Comparison of ENCODE assay signal across 27 cellular contexts in the genomic region with DNA sequence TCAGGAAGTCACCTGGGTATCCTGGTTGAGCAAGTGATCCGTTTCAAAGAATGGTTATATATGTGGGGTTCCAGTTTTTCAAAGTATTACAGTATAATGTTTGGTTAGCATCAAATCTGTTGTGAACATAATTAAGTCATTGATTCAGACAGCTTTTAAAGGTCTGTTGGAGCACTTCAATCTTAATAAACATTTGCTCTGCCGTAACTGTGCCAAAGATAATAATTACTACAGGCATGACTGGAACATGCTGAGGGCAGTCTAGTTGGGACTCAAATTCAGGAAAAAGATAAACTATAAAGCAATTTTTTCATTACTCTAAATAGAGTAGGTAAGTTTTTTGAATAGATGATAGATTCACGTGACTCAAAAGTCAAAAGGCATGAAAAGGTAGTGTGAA. TPM values are rescaled to one million over a fixed set of nuclear protein-coding genes. Genes with fewer than 3 reads are reported as not detected.
DNase-seq lines count a peak whose midpoint lies in the region; ATAC-seq and TF ChIP-seq lines count a peak whose summit lies in the region.
"Had no signal": no experiment of that assay in that cellular context is flagged by ENCODE, and none has a peak within 500 bp of the region (broad histone marks: within the 10 kb centered on the region; RNA-seq: fewer than 3 reads in every experiment).

No MANE protein-coding gene starts in this region.

- no peak for DNase-seq in activated CD4-positive, alpha-beta T cell treated with anti-CD3 and anti-CD28 coated beads for 36 hours
- no peak for DNase-seq in activated CD4-positive, alpha-beta T cell treated with anti-CD3 and anti-CD28 coated beads, Interleukin-2, amount 50 U/mL, for 4 hours
- DNase-seq in effector memory CD8-positive, alpha-beta T cell = no peak
- no peak for DNase-seq in stimulated activated effector memory CD8-positive, alpha-beta T cell treated with anti-CD3 and anti-CD28 coated beads, Interleukin-12 subunit alpha, Interleukin-12 subunit beta, amount 100 ng/mL, for 72 hours (ENCODE audit: low spot score in 2 of 2)
- DNase-seq in adrenal gland = no peak
- no peak for DNase-seq in stimulated activated naive CD8-positive, alpha-beta T cell treated with anti-CD3 and anti-CD28 coated beads, Interleukin-15, Interleukin-2, amounts not matched to agents 100 U/mL and 50 U/mL, for 24 hours
- DNase-seq: AML-193, DMS53, GDM1, MM.1S, NCI-H1048, NCI-H1417 treated with DMSO at 0.1 percent for 48 hours, NCI-H187, NCI-H2107, NCI-H446 treated with DMSO at 0.1 percent for 48 hours, NCI-H69, SHP77 treated with DMSO at 0.1 percent for 48 hours, SK-N-SH had no signal

- CTCF ChIA-PET in activated CD4-positive, alpha-beta T cell treated with anti-CD3 and anti-CD28 coated beads for 36 hours (lab: Charles Lee) = interaction anchor here (1.5 kb wide), 1 partner anchor 11 kb away, joined by 5 read pairs; no protein-coding TSS in a partner anchor

- no peak overlapping the region for H3K27ac ChIP-seq in adrenal gland
- H3K27ac ChIP-seq: RWPE1 had no signal

- peaks cover 22% of the 10 kb centered on the region for H3K4me1 Mint-ChIP-seq in activated CD4-positive, alpha-beta T cell treated with anti-CD3 and anti-CD28 coated beads for 36 hours
- peaks cover 6 to 18% (median 16%) of the 10 kb centered on the region in 3 donors for H3K4me1 Mint-ChIP-seq in IgD-negative memory B cell
- peaks cover 13 to 18% of the 10 kb centered on the region in 2 donors for H3K4me1 Mint-ChIP-seq in effector memory CD8-positive, alpha-beta T cell (ENCODE audit: low read depth in 2 of 2)
- peaks cover 9% of the 10 kb centered on the region for H3K4me1 Mint-ChIP-seq in stimulated activated effector memory CD8-positive, alpha-beta T cell treated with anti-CD3 and anti-CD28 coated beads, Interleukin-12 subunit alpha, Interleukin-12 subunit beta, amount 100 ng/mL, for 72 hours

- peaks cover 82% of the 10 kb centered on the region for H3K36me3 Mint-ChIP-seq in activated CD4-positive, alpha-beta T cell treated with anti-CD3 and anti-CD28 coated beads for 36 hours (ENCODE audit: low read depth)
- H3K36me3 Mint-ChIP-seq in IgD-negative memory B cell = peaks cover 6% of the 10 kb centered on the region
- peaks cover 97% of the 10 kb centered on the region for H3K36me3 Mint-ChIP-seq in effector memory CD8-positive, alpha-beta T cell (ENCODE audit: insufficient read depth)
- H3K36me3 Mint-ChIP-seq in stimulated activated effector memory CD8-positive, alpha-beta T cell treated with anti-CD3 and anti-CD28 coated beads, Interleukin-12 subunit alpha, Interleukin-12 subunit beta, amount 100 ng/mL, for 72 hours = peaks cover 100% of the 10 kb centered on the region

- H3K4me3 Mint-ChIP-seq in activated CD4-positive, alpha-beta T cell treated with anti-CD3 and anti-CD28 coated beads for 36 hours = no peak overlapping the region
- no peak overlapping the region for H3K4me3 Mint-ChIP-seq in IgD-negative memory B cell
- H3K4me3 Mint-ChIP-seq in effector memory CD8-positive, alpha-beta T cell = no peak overlapping the region
- H3K4me3 Mint-ChIP-seq in stimulated activated effector memory CD8-positive, alpha-beta T cell treated with anti-CD3 and anti-CD28 coated beads, Interleukin-12 subunit alpha, Interleukin-12 subunit beta, amount 100 ng/mL, for 72 hours = no peak overlapping the region
- H3K4me3 Mint-ChIP-seq: CD14-positive monocyte had no signal

- no peak overlapping the region for H3K4me3 ChIP-seq in adrenal gland
- H3K4me3 ChIP-seq: K562 had no signal

- intact Hi-C loops in activated CD4-positive, alpha-beta T cell treated with anti-CD3 and anti-CD28 coated beads for 36 hours (cut with DNase I, micrococcal nuclease) = no loop called here
- intact Hi-C loops in adrenal gland (cut with DNase I) = no loop called here

- H3K9me3 ChIP-seq in adrenal gland (replicated peaks in 1 of 3) = no peaks in the 10 kb centered on the region
- H3K9me3 ChIP-seq: SK-N-SH had no signal

- H3K4me1 ChIP-seq in adrenal gland (replicated peaks in 1 of 2) = peaks cover 25 to 39% of the 10 kb centered on the region in 2 donors

- no peaks in the 10 kb centered on the region for H3K9me3 Mint-ChIP-seq in activated CD4-positive, alpha-beta T cell treated with anti-CD3 and anti-CD28 coated beads for 36 hours (ENCODE audit: low read depth)
- H3K9me3 Mint-ChIP-seq in IgD-negative memory B cell = no peaks in the 10 kb centered on the region
- H3K9me3 Mint-ChIP-seq in effector memory CD8-positive, alpha-beta T cell = no peaks in the 10 kb centered on the region
- H3K9me3 Mint-ChIP-seq in stimulated activated effector memory CD8-positive, alpha-beta T cell treated with anti-CD3 and anti-CD28 coated beads, Interleukin-12 subunit alpha, Interleukin-12 subunit beta, amount 100 ng/mL, for 72 hours = no peaks in the 10 kb centered on the region
- H3K9me3 Mint-ChIP-seq: CD14-positive monocyte had no signal

- no peak for TF ChIP-seq POLR2A in adrenal gland (IDR thresholded peaks at IDR 0.05)

- 84 to 94% (median 88%) methylated on average over 3 of the region's 3 CpGs for WGBS in adrenal gland, 4 donors

- TF ChIP-seq CTCF in adrenal gland (IDR thresholded peaks at IDR 0.05) = no peak

- H3K27me3 ChIP-seq in adrenal gland = no peaks in the 10 kb centered on the region

- H3K27me3 Mint-ChIP-seq in activated CD4-positive, alpha-beta T cell treated with anti-CD3 and anti-CD28 coated beads for 36 hours = no peaks in the 10 kb centered on the region
- H3K27me3 Mint-ChIP-seq in IgD-negative memory B cell = no peaks in the 10 kb centered on the region
- H3K27me3 Mint-ChIP-seq in effector memory CD8-positive, alpha-beta T cell = no peaks in the 10 kb centered on the region

- POLR2A ChIA-PET in activated CD4-positive, alpha-beta T cell treated with anti-CD3 and anti-CD28 coated beads for 36 hours (lab: Charles Lee) = no interaction called here

- H3K36me3 ChIP-seq in adrenal gland (replicated peaks in 1 of 2) = peaks cover 0 to 97% of the 10 kb centered on the region in 2 donors

- no peak for ATAC-seq in activated CD4-positive, alpha-beta T cell treated with anti-CD3 and anti-CD28 coated beads for 36 hours
- no peak for ATAC-seq in effector memory CD8-positive, alpha-beta T cell (replicated peaks)
- ATAC-seq in stimulated activated effector memory CD8-positive, alpha-beta T cell treated with anti-CD3 and anti-CD28 coated beads, Interleukin-12 subunit alpha, Interleukin-12 subunit beta, amount 100 ng/mL, for 72 hours = no peak
- no peak for ATAC-seq in GM19467 (IDR thresholded peaks at IDR 0.05; ENCODE audit: unreplicated experiment)
- ATAC-seq in stimulated activated naive CD8-positive, alpha-beta T cell treated with anti-CD3 and anti-CD28 coated beads, Interleukin-15, Interleukin-2, amounts not matched to agents 100 U/mL and 50 U/mL, for 24 hours = no peak
- ATAC-seq: K562 had no signal

- H3K27ac Mint-ChIP-seq in activated CD4-positive, alpha-beta T cell treated with anti-CD3 and anti-CD28 coated beads for 36 hours = peak overlapping the region; percentile 11
- peak overlapping the region in 2 of 3 donors; percentile 8 to 91 for H3K27ac Mint-ChIP-seq in IgD-negative memory B cell
- peak overlapping the region; percentile 19 to 86 for H3K27ac Mint-ChIP-seq in effector memory CD8-positive, alpha-beta T cell
- H3K27ac Mint-ChIP-seq in stimulated activated effector memory CD8-positive, alpha-beta T cell treated with anti-CD3 and anti-CD28 coated beads, Interleukin-12 subunit alpha, Interleukin-12 subunit beta, amount 100 ng/mL, for 72 hours = peak overlapping the region; percentile 14

RNA-seq across cellular contexts. Expression of a gene that starts 23.3 kb away (rescaled TPM):
- 100 to 1,000 TPM; 250 to 304 TPM for total RNA-seq in activated CD4-positive, alpha-beta T cell treated with anti-CD3 and anti-CD28 coated beads for 36 hours
- polyA plus RNA-seq in IgD-negative memory B cell = 210 TPM
- 100 to 1,000 TPM in 4 of 8 donors, 10 to 100 TPM in 4; 51.7 to 164 (median 95.5) TPM for total RNA-seq in adrenal gland
- polyA plus RNA-seq in adrenal gland = 100 to 1,000 TPM in 1 of 3 donors, 10 to 100 TPM in 2; 65.0 to 262 (median 76.7) TPM

RNA-seq across cellular contexts. Expression of a gene that starts 34.3 kb away (rescaled TPM):
- total RNA-seq in activated CD4-positive, alpha-beta T cell treated with anti-CD3 and anti-CD28 coated beads for 36 hours = 1 to 10 TPM in 1 of 2 experiments, under 1 TPM in 1; 0.90 to 1.1 TPM
- polyA plus RNA-seq in IgD-negative memory B cell (not detected), adrenal gland (10 to 100 TPM in 1 of 3 donors, 1 to 10 TPM in 1, under 1 TPM in 1; 0.20 to 21.4 (median 4.4) TPM)
- 1 to 10 TPM in 6 of 8 donors, under 1 TPM in 2; 0.24 to 3.1 (median 2.0) TPM for total RNA-seq in adrenal gland
- total RNA-seq: A172, H4, LHCN-M2 had no signal
- polyA plus RNA-seq: AG04450 had no signal

RNA-seq across cellular contexts. Expression of a gene that starts 45.8 kb away (rescaled TPM):
- total RNA-seq in activated CD4-positive, alpha-beta T cell treated with anti-CD3 and anti-CD28 coated beads for 36 hours = 10 to 100 TPM; 21.0 to 23.7 TPM
- 22.2 TPM for polyA plus RNA-seq in IgD-negative memory B cell
- 10 to 100 TPM; 17.5 to 64.6 (median 25.5) TPM for total RNA-seq in adrenal gland
- polyA plus RNA-seq in adrenal gland = 100 to 1,000 TPM in 1 of 3 donors, 10 to 100 TPM in 1, 1 to 10 TPM in 1; 5.2 to 103 (median 49.6) TPM

RNA-seq across cellular contexts. Expression of a gene that starts 55.0 kb away (rescaled TPM):
- 10 to 100 TPM in 1 of 2 experiments, 1 to 10 TPM in 1; 9.1 to 10.1 TPM for total RNA-seq in activated CD4-positive, alpha-beta T cell treated with anti-CD3 and anti-CD28 coated beads for 36 hours
- polyA plus RNA-seq in IgD-negative memory B cell (35.9 TPM), adrenal gland (10 to 100 TPM; 13.1 to 47.3 (median 44.2) TPM)
- 100 to 1,000 TPM in 3 of 8 donors, 10 to 100 TPM in 5; 28.4 to 200 (median 71.2) TPM for total RNA-seq in adrenal gland
